In the genomic region with DNA sequence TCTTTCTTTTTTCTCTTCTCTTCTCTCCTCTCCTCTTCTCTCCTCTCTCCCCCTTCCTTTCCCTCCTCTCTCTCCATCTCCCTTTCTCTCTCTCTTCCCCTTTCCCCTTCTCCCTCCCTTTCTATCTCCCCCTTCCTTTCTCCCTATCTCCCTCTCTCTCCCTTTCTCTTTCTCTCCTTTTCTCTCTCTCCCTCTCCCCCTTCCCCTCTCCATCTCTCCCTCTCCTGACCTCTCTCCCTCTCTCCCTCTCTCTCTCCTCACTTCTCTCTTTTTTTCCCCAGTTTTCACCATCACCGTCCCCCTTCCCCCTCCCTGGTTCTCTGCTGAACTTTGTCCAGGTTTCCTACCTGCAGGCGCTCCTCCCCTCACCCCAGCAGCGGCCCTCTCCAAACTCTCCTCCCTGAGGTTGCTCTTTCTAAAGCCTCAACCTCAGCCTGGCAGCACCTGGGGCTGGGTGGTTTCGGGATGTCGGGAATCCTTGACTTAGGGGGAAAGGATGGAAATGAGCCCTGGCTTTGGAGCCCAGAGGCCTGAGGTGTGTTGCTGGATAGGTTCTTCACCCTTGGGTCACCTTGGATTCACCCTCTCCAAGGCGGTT, we compare ENCODE assay signal across 1 cellular context.
TF ChIP-seq lines count a peak whose summit lies in the region.

No MANE protein-coding gene starts in this region.

TF ChIP-seq in H1, 55 proteins besides CTCF, POLR2A, EP300 and RAD21:
- no peak for TF ChIP-seq SAP30 (IDR thresholded peaks at IDR 0.05; ENCODE audit: insufficient read depth, insufficient replicate concordance, low read length)
- TF ChIP-seq, protein P1, sequence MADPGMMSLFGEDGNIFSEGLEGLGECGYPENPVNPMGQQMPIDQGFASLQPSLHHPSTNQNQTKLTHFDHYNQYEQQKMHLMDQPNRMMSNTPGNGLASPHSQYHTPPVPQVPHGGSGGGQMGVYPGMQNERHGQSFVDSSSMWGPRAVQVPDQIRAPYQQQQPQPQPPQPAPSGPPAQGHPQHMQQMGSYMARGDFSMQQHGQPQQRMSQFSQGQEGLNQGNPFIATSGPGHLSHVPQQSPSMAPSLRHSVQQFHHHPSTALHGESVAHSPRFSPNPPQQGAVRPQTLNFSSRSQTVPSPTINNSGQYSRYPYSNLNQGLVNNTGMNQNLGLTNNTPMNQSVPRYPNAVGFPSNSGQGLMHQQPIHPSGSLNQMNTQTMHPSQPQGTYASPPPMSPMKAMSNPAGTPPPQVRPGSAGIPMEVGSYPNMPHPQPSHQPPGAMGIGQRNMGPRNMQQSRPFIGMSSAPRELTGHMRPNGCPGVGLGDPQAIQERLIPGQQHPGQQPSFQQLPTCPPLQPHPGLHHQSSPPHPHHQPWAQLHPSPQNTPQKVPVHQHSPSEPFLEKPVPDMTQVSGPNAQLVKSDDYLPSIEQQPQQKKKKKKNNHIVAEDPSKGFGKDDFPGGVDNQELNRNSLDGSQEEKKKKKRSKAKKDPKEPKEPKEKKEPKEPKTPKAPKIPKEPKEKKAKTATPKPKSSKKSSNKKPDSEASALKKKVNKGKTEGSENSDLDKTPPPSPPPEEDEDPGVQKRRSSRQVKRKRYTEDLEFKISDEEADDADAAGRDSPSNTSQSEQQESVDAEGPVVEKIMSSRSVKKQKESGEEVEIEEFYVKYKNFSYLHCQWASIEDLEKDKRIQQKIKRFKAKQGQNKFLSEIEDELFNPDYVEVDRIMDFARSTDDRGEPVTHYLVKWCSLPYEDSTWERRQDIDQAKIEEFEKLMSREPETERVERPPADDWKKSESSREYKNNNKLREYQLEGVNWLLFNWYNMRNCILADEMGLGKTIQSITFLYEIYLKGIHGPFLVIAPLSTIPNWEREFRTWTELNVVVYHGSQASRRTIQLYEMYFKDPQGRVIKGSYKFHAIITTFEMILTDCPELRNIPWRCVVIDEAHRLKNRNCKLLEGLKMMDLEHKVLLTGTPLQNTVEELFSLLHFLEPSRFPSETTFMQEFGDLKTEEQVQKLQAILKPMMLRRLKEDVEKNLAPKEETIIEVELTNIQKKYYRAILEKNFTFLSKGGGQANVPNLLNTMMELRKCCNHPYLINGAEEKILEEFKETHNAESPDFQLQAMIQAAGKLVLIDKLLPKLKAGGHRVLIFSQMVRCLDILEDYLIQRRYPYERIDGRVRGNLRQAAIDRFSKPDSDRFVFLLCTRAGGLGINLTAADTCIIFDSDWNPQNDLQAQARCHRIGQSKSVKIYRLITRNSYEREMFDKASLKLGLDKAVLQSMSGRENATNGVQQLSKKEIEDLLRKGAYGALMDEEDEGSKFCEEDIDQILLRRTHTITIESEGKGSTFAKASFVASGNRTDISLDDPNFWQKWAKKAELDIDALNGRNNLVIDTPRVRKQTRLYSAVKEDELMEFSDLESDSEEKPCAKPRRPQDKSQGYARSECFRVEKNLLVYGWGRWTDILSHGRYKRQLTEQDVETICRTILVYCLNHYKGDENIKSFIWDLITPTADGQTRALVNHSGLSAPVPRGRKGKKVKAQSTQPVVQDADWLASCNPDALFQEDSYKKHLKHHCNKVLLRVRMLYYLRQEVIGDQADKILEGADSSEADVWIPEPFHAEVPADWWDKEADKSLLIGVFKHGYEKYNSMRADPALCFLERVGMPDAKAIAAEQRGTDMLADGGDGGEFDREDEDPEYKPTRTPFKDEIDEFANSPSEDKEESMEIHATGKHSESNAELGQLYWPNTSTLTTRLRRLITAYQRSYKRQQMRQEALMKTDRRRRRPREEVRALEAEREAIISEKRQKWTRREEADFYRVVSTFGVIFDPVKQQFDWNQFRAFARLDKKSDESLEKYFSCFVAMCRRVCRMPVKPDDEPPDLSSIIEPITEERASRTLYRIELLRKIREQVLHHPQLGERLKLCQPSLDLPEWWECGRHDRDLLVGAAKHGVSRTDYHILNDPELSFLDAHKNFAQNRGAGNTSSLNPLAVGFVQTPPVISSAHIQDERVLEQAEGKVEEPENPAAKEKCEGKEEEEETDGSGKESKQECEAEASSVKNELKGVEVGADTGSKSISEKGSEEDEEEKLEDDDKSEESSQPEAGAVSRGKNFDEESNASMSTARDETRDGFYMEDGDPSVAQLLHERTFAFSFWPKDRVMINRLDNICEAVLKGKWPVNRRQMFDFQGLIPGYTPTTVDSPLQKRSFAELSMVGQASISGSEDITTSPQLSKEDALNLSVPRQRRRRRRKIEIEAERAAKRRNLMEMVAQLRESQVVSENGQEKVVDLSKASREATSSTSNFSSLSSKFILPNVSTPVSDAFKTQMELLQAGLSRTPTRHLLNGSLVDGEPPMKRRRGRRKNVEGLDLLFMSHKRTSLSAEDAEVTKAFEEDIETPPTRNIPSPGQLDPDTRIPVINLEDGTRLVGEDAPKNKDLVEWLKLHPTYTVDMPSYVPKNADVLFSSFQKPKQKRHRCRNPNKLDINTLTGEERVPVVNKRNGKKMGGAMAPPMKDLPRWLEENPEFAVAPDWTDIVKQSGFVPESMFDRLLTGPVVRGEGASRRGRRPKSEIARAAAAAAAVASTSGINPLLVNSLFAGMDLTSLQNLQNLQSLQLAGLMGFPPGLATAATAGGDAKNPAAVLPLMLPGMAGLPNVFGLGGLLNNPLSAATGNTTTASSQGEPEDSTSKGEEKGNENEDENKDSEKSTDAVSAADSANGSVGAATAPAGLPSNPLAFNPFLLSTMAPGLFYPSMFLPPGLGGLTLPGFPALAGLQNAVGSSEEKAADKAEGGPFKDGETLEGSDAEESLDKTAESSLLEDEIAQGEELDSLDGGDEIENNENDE (IDR thresholded peaks at IDR 0.05; ENCODE audit: insufficient replicate concordance, low read length), result no peak
- no peak for TF ChIP-seq CHD2 (IDR thresholded peaks at IDR 0.05; ENCODE audit: low read length)
- TF ChIP-seq BRCA1 (IDR thresholded peaks at IDR 0.05; ENCODE audit: low read depth, low read length), result no peak
- no peak for TF ChIP-seq BACH1 (IDR thresholded peaks at IDR 0.05; ENCODE audit: low read length)
- no peak for TF ChIP-seq EZH2 (IDR thresholded peaks at IDR 0.05; ENCODE audit: low read depth, low read length, severe bottlenecking)
- no peak for TF ChIP-seq SP4 (IDR thresholded peaks at IDR 0.05; ENCODE audit: low read length)
- TF ChIP-seq SP2 (IDR thresholded peaks at IDR 0.05; ENCODE audit: low read length), result no peak
- TF ChIP-seq CEBPB (IDR thresholded peaks at IDR 0.05; ENCODE audit: low read depth, low read length), result no peak
- TF ChIP-seq YY1 (IDR thresholded peaks at IDR 0.05; ENCODE audit: low read depth, low read length), result no peak
- peak; percentile 96 for TF ChIP-seq EGR1 (IDR thresholded peaks at IDR 0.05; ENCODE audit: borderline replicate concordance, low read depth, low read length)
- no peak for TF ChIP-seq TAF7 (optimal IDR thresholded peaks at IDR 0.05; ENCODE audit: borderline replicate concordance, low read depth, low read length)
- no peak; the same call in 1 of the 2 replicates for TF ChIP-seq SUZ12 (IDR thresholded peaks at IDR 0.05; ENCODE audit: low read length)
- TF ChIP-seq TCF12 (IDR thresholded peaks at IDR 0.05; ENCODE audit: low read depth, low read length), result 0 out of 2 replicates have a peak, but pooled peaks have one; percentile 51
- TF ChIP-seq, protein P2, sequence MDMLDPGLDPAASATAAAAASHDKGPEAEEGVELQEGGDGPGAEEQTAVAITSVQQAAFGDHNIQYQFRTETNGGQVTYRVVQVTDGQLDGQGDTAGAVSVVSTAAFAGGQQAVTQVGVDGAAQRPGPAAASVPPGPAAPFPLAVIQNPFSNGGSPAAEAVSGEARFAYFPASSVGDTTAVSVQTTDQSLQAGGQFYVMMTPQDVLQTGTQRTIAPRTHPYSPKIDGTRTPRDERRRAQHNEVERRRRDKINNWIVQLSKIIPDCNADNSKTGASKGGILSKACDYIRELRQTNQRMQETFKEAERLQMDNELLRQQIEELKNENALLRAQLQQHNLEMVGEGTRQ (IDR thresholded peaks at IDR 0.05; ENCODE audit: low read length), result no peak
- TF ChIP-seq JUND (IDR thresholded peaks at IDR 0.05; ENCODE audit: low read length), result no peak
- TF ChIP-seq CTBP2 (IDR thresholded peaks at IDR 0.05; ENCODE audit: borderline replicate concordance, insufficient read depth, insufficient read length, low read length), result peak; percentile 28
- TF ChIP-seq GTF2F1 (IDR thresholded peaks at IDR 0.05; ENCODE audit: borderline replicate concordance, low read depth, low read length), result no peak
- TF ChIP-seq RXRA (IDR thresholded peaks at IDR 0.05; ENCODE audit: insufficient read depth, low read depth, low read length), result no peak
- TF ChIP-seq TAF1 (IDR thresholded peaks at IDR 0.05; ENCODE audit: low read depth, low read length), result no peak
- TF ChIP-seq, protein P3, sequence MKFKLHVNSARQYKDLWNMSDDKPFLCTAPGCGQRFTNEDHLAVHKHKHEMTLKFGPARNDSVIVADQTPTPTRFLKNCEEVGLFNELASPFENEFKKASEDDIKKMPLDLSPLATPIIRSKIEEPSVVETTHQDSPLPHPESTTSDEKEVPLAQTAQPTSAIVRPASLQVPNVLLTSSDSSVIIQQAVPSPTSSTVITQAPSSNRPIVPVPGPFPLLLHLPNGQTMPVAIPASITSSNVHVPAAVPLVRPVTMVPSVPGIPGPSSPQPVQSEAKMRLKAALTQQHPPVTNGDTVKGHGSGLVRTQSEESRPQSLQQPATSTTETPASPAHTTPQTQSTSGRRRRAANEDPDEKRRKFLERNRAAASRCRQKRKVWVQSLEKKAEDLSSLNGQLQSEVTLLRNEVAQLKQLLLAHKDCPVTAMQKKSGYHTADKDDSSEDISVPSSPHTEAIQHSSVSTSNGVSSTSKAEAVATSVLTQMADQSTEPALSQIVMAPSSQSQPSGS (IDR thresholded peaks at IDR 0.05; ENCODE audit: low read length), result 0 out of 2 replicates have a peak, but pooled peaks have one; percentile 50
- TF ChIP-seq HDAC2 (IDR thresholded peaks at IDR 0.05; ENCODE audit: borderline replicate concordance in 1 of 2, low read depth in 2 of 2, low read length in 2 of 2), result 0 out of 4 replicates have a peak, but pooled peaks of 1 of the 2 experiments have one; percentile 55
- TF ChIP-seq ASH2L (IDR thresholded peaks at IDR 0.05; ENCODE audit: low read length), result peak; percentile 39
- 0 out of 2 replicates have a peak, but pooled peaks have one; percentile 58 for TF ChIP-seq KDM1A (IDR thresholded peaks at IDR 0.05; ENCODE audit: borderline replicate concordance, low read length)
- peak; percentile 63 for TF ChIP-seq SP1 (IDR thresholded peaks at IDR 0.05; ENCODE audit: low read depth, low read length)
- no peak for TF ChIP-seq RFX5 (IDR thresholded peaks at IDR 0.05; ENCODE audit: borderline replicate concordance, low read depth, low read length)
- no peak for TF ChIP-seq JUN (IDR thresholded peaks at IDR 0.05; ENCODE audit: low read depth, low read length)
